In genomic region chr5:159199780-159200179, GRCh38 we compare ENCODE assay signal across 21 cellular contexts. TPM values are rescaled to one million over a fixed set of nuclear protein-coding genes. Genes with fewer than 3 reads are reported as not detected.
DNase-seq lines count a peak whose midpoint lies in the region; ATAC-seq and TF ChIP-seq lines count a peak whose summit lies in the region.
"Had no signal": no experiment of that assay in that cellular context is flagged by ENCODE, and none has a peak within 500 bp of the region (broad histone marks: within the 10 kb centered on the region; RNA-seq: fewer than 3 reads in every experiment).

No MANE protein-coding gene starts in this region.

- H3K36me3 Mint-ChIP-seq in T-helper 1 cell treated with Interleukin-12 subunit alpha and Interleukin-12 subunit beta and Interleukin-4 antibody, amounts not matched to agents 30 μg/mL and 1 μg/mL, for 36 hours (ENCODE audit: low read depth): peaks cover 42% of the 10 kb centered on the region
- peaks cover 70% of the 10 kb centered on the region for H3K36me3 Mint-ChIP-seq in activated CD8-positive, alpha-beta T cell treated with anti-CD3 and anti-CD28 coated beads for 36 hours (ENCODE audit: low read depth)
- peaks cover 8 to 67% (median 11%) of the 10 kb centered on the region in 3 donors for H3K36me3 Mint-ChIP-seq in naive thymus-derived CD8-positive, alpha-beta T cell
- peaks cover 13% of the 10 kb centered on the region for H3K36me3 Mint-ChIP-seq in endodermal cell (ENCODE audit: low read depth)

- intact Hi-C loops in activated CD8-positive, alpha-beta T cell treated with anti-CD3 and anti-CD28 coated beads for 36 hours (cut with micrococcal nuclease): no loop called here

- peak overlapping the region; percentile 58 for H3K27ac ChIP-seq in DOHH2 (ENCODE audit: low read depth, low read length)
- no peak overlapping the region for H3K27ac ChIP-seq in endodermal cell (ENCODE audit: low read depth, low read length)
- H3K27ac ChIP-seq: 22Rv1, body of pancreas, HL-60, stomach had no signal

- CTCF ChIA-PET in activated CD8-positive, alpha-beta T cell treated with anti-CD3 and anti-CD28 coated beads for 36 hours (lab: Charles Lee): interaction anchor here (1.1 to 2.3 kb wide), 6 partner anchors 9 to 117 kb away, joined by 3 to 8 read pairs (median 4); no protein-coding TSS in a partner anchor

- peaks cover 24% of the 10 kb centered on the region for H4K20me1 ChIP-seq in DOHH2 (ENCODE audit: control insufficient read depth, insufficient read depth, low read depth, low read length)

- peaks cover 95% of the 10 kb centered on the region for H3K79me2 ChIP-seq in DOHH2 (ENCODE audit: control insufficient read depth, low read length)

- ATAC-seq in activated CD8-positive, alpha-beta T cell treated with anti-CD3 and anti-CD28 coated beads for 36 hours: no peak
- ATAC-seq in naive thymus-derived CD8-positive, alpha-beta T cell: no peak
- ATAC-seq in HG03039 (IDR thresholded peaks at IDR 0.05; ENCODE audit: unreplicated experiment): no peak
- ATAC-seq: activated naive CD4-positive, alpha-beta T cell treated with anti-CD3 and anti-CD28 coated beads, Interleukin-2, amount 50 U/mL, for 72 hours; body of pancreas had no signal

- POLR2A ChIA-PET in activated CD8-positive, alpha-beta T cell treated with anti-CD3 and anti-CD28 coated beads for 36 hours (lab: Charles Lee): interaction anchor here (0.9 to 4.3 kb wide), 3 partner anchors 8 to 222 kb away, joined by 3 to 28 read pairs (median 4); no protein-coding TSS in a partner anchor
- POLR2A ChIA-PET in naive thymus-derived CD8-positive, alpha-beta T cell (lab: Charles Lee): interaction anchor here (4.6 kb wide), 1 partner anchor 8 kb away, joined by 42 read pairs; no protein-coding TSS in a partner anchor

- no peaks in the 10 kb centered on the region for H3K9me3 ChIP-seq in DOHH2 (ENCODE audit: control insufficient read depth, insufficient read depth, low read length)
- no peaks in the 10 kb centered on the region for H3K9me3 ChIP-seq in endodermal cell (ENCODE audit: control insufficient read depth, low read length)
- H3K9me3 ChIP-seq: body of pancreas, MG63, stomach had no signal

- H3K9me3 Mint-ChIP-seq in T-helper 1 cell treated with Interleukin-12 subunit alpha and Interleukin-12 subunit beta and Interleukin-4 antibody, amounts not matched to agents 30 μg/mL and 1 μg/mL, for 36 hours: no peaks in the 10 kb centered on the region
- no peaks in the 10 kb centered on the region for H3K9me3 Mint-ChIP-seq in activated CD8-positive, alpha-beta T cell treated with anti-CD3 and anti-CD28 coated beads for 36 hours
- H3K9me3 Mint-ChIP-seq in naive thymus-derived CD8-positive, alpha-beta T cell: no peaks in the 10 kb centered on the region
- H3K9me3 Mint-ChIP-seq in endodermal cell: no peaks in the 10 kb centered on the region
- H3K9me3 Mint-ChIP-seq: activated naive CD4-positive, alpha-beta T cell treated with anti-CD3 and anti-CD28 coated beads, Interleukin-2, amount 50 U/mL, for 72 hours; nephron had no signal

- TF ChIP-seq CTCF in DOHH2 (IDR thresholded peaks at IDR 0.05; ENCODE audit: low read depth, low read length, poor library complexity, severe bottlenecking) (no peak), endodermal cell (conservative IDR thresholded peaks at IDR 0.05) (no peak)
- no peak for TF ChIP-seq CTCF in activated CD8-positive, alpha-beta T cell treated with anti-CD3 and anti-CD28 coated beads for 36 hours (IDR thresholded peaks at IDR 0.05)

- peaks cover 20% of the 10 kb centered on the region for H3F3A ChIP-seq in DOHH2 (ENCODE audit: control insufficient read depth, insufficient read depth)

- H3K4me2 ChIP-seq in DOHH2 (ENCODE audit: low read length): peak overlapping the region; percentile 57

- H3K27ac Mint-ChIP-seq in T-helper 1 cell treated with Interleukin-12 subunit alpha and Interleukin-12 subunit beta and Interleukin-4 antibody, amounts not matched to agents 30 μg/mL and 1 μg/mL, for 36 hours: peak overlapping the region; percentile 61
- H3K27ac Mint-ChIP-seq in activated CD8-positive, alpha-beta T cell treated with anti-CD3 and anti-CD28 coated beads for 36 hours: peak overlapping the region; percentile 61
- peak overlapping the region in 8 of 10 donors; percentile 33 to 84 (median 59) for H3K27ac Mint-ChIP-seq in naive thymus-derived CD8-positive, alpha-beta T cell
- H3K27ac Mint-ChIP-seq in endodermal cell: no peak overlapping the region
- H3K27ac Mint-ChIP-seq: nephron, progenitor cell of endocrine pancreas had no signal

- H3K27me3 Mint-ChIP-seq in T-helper 1 cell treated with Interleukin-12 subunit alpha and Interleukin-12 subunit beta and Interleukin-4 antibody, amounts not matched to agents 30 μg/mL and 1 μg/mL, for 36 hours (ENCODE audit: low read depth): no peaks in the 10 kb centered on the region
- H3K27me3 Mint-ChIP-seq in activated CD8-positive, alpha-beta T cell treated with anti-CD3 and anti-CD28 coated beads for 36 hours: no peaks in the 10 kb centered on the region
- H3K27me3 Mint-ChIP-seq in naive thymus-derived CD8-positive, alpha-beta T cell: no peaks in the 10 kb centered on the region
- no peaks in the 10 kb centered on the region for H3K27me3 Mint-ChIP-seq in endodermal cell (ENCODE audit: insufficient read depth)
- H3K27me3 Mint-ChIP-seq: progenitor cell of endocrine pancreas had no signal

- no peak overlapping the region for H3K9ac ChIP-seq in endodermal cell (ENCODE audit: extremely low read depth, low read length, poor library complexity, severe bottlenecking)

- 97% methylated on average over 2 of the region's 2 CpGs; no CpG with 5 or more reads in 1 of the 2 experiments for WGBS in endodermal cell (ENCODE audit: insufficient coverage in 1 of 2, insufficient read length in 1 of 2), 2 experiments

- H3K4me1 Mint-ChIP-seq in T-helper 1 cell treated with Interleukin-12 subunit alpha and Interleukin-12 subunit beta and Interleukin-4 antibody, amounts not matched to agents 30 μg/mL and 1 μg/mL, for 36 hours (ENCODE audit: low read depth): peaks cover 48% of the 10 kb centered on the region
- peaks cover 80% of the 10 kb centered on the region for H3K4me1 Mint-ChIP-seq in activated CD8-positive, alpha-beta T cell treated with anti-CD3 and anti-CD28 coated beads for 36 hours (ENCODE audit: low read depth)
- H3K4me1 Mint-ChIP-seq in naive thymus-derived CD8-positive, alpha-beta T cell: peaks cover 41 to 89% (median 83%) of the 10 kb centered on the region in 4 donors
- H3K4me1 Mint-ChIP-seq in endodermal cell: peaks cover 12% of the 10 kb centered on the region

- H3K4me1 ChIP-seq in DOHH2 (ENCODE audit: control insufficient read depth, low read length): peaks cover 51% of the 10 kb centered on the region
- H3K4me1 ChIP-seq in endodermal cell (ENCODE audit: control insufficient read depth, insufficient read depth, low read length): no peaks in the 10 kb centered on the region

- H3K4me3 ChIP-seq in DOHH2 (ENCODE audit: low read length): peak overlapping the region; percentile 27; the same call in 1 of the 2 replicates
- H3K4me3 ChIP-seq in endodermal cell (ENCODE audit: low read length): no peak overlapping the region
- H3K4me3 ChIP-seq: body of pancreas, MG63, stomach had no signal

- no peak for DNase-seq in T-helper 1 cell
- no peak for DNase-seq in activated CD8-positive, alpha-beta T cell treated with anti-CD3 and anti-CD28 coated beads for 36 hours
- no peak for DNase-seq in naive thymus-derived CD8-positive, alpha-beta T cell
- DNase-seq in effector CD4-positive, alpha-beta T cell: no peak
- DNase-seq in endodermal cell: no peak
- DNase-seq: body of pancreas; MG63; NCI-H1436 treated with DMSO at 0.1 percent for 48 hours; NCI-H2171 treated with DMSO at 0.1 percent for 48 hours; NCI-H526; stimulated activated CD4-positive, alpha-beta T cell treated with anti-CD3 and anti-CD28 coated beads, Interleukin-1b, Interleukin-23, amount 100 ng/mL, for 48 hours; stomach; trophoblast cell had no signal

- no peaks in the 10 kb centered on the region for H3K9me2 ChIP-seq in DOHH2 (replicated peaks; ENCODE audit: control insufficient read depth, low read length)

- H3K27me3 ChIP-seq in DOHH2 (ENCODE audit: control insufficient read depth, low read length): no peaks in the 10 kb centered on the region
- H3K27me3 ChIP-seq in endodermal cell (ENCODE audit: control insufficient read depth, insufficient read depth, low read length, poor library complexity, severe bottlenecking): no peaks in the 10 kb centered on the region
- H3K27me3 ChIP-seq: body of pancreas, MG63, stomach had no signal

- H3K36me3 ChIP-seq in DOHH2 (ENCODE audit: control insufficient read depth, low read length) (peaks cover 71% of the 10 kb centered on the region), endodermal cell (ENCODE audit: control insufficient read depth, insufficient read depth, low read length) (peaks cover 37% of the 10 kb centered on the region)

- no peak overlapping the region for H3K4me3 Mint-ChIP-seq in T-helper 1 cell treated with Interleukin-12 subunit alpha and Interleukin-12 subunit beta and Interleukin-4 antibody, amounts not matched to agents 30 μg/mL and 1 μg/mL, for 36 hours
- H3K4me3 Mint-ChIP-seq in activated CD8-positive, alpha-beta T cell treated with anti-CD3 and anti-CD28 coated beads for 36 hours: no peak overlapping the region
- peak overlapping the region in 4 of 10 donors; percentile 17 to 45 (median 31) for H3K4me3 Mint-ChIP-seq in naive thymus-derived CD8-positive, alpha-beta T cell
- H3K4me3 Mint-ChIP-seq in endodermal cell: no peak overlapping the region
- H3K4me3 Mint-ChIP-seq: nephron had no signal

RNA-seq across cellular contexts. Expression of gene RNF145, which starts 9.6 kb away (rescaled TPM):
- 10 to 100 TPM; 77.5 to 87.5 TPM for total RNA-seq in activated CD8-positive, alpha-beta T cell treated with anti-CD3 and anti-CD28 coated beads for 36 hours
- total RNA-seq in naive thymus-derived CD8-positive, alpha-beta T cell: 10 to 100 TPM; 46.8 to 54.2 TPM
- 10 to 100 TPM in 1 of 3 donors, 1 to 10 TPM in 2; 6.3 to 11.2 (median 7.4) TPM for polyA plus RNA-seq in naive thymus-derived CD8-positive, alpha-beta T cell
- total RNA-seq in endodermal cell: 10 to 100 TPM; 50.2 to 50.4 TPM
- polyA plus RNA-seq in endodermal cell (2013, experiment 1 of 2): 77.2 TPM
- polyA plus RNA-seq in endodermal cell (2013, experiment 2 of 2): 75.5 TPM
